ENCODE assay signal across 2 cellular contexts in the genomic region with DNA sequence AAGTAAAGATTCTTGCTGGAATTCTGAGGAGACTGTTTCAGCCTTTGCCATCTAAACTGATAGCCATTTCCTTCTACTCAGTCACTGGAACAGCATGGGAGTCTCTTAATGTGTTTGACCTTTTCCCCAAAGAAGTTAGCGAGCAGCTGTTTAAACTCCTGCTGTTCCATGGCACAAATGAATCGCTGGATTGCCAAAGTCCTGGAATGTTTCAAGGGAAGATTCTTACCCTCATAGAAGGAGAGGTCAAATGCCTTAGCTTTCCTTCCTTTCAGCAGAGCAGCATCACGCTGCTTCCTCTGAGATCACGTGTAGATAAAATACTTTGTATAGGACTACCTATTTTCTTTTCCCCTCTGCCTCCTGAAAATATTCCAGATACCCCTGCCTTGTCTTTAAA.
TF ChIP-seq lines count a peak whose summit lies in the region.

No MANE protein-coding gene starts in this region.

TF ChIP-seq in liver, 16 proteins besides CTCF, POLR2A, EP300 and RAD21:
- TF ChIP-seq, protein P1, sequence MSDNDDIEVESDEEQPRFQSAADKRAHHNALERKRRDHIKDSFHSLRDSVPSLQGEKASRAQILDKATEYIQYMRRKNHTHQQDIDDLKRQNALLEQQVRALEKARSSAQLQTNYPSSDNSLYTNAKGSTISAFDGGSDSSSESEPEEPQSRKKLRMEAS (IDR thresholded peaks at IDR 0.05), result no peak
- TF ChIP-seq NR2F2 (IDR thresholded peaks at IDR 0.05) (peak; percentile 96), RXRA (IDR thresholded peaks at IDR 0.05) (peak; percentile 25 to 37), ATF3 (IDR thresholded peaks at IDR 0.05) (no peak), HNF4A (conservative IDR thresholded peaks at IDR 0.05) (no peak), GABPA (IDR thresholded peaks at IDR 0.05 in 1 of 2, conservative IDR thresholded peaks at IDR 0.05 in 1 of 2) (no peak), SP1 (IDR thresholded peaks at IDR 0.05) (peak; percentile 49)
- TF ChIP-seq, protein P2, sequence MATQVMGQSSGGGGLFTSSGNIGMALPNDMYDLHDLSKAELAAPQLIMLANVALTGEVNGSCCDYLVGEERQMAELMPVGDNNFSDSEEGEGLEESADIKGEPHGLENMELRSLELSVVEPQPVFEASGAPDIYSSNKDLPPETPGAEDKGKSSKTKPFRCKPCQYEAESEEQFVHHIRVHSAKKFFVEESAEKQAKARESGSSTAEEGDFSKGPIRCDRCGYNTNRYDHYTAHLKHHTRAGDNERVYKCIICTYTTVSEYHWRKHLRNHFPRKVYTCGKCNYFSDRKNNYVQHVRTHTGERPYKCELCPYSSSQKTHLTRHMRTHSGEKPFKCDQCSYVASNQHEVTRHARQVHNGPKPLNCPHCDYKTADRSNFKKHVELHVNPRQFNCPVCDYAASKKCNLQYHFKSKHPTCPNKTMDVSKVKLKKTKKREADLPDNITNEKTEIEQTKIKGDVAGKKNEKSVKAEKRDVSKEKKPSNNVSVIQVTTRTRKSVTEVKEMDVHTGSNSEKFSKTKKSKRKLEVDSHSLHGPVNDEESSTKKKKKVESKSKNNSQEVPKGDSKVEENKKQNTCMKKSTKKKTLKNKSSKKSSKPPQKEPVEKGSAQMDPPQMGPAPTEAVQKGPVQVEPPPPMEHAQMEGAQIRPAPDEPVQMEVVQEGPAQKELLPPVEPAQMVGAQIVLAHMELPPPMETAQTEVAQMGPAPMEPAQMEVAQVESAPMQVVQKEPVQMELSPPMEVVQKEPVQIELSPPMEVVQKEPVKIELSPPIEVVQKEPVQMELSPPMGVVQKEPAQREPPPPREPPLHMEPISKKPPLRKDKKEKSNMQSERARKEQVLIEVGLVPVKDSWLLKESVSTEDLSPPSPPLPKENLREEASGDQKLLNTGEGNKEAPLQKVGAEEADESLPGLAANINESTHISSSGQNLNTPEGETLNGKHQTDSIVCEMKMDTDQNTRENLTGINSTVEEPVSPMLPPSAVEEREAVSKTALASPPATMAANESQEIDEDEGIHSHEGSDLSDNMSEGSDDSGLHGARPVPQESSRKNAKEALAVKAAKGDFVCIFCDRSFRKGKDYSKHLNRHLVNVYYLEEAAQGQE (IDR thresholded peaks at IDR 0.05), result no peak
- TF ChIP-seq, protein P3, sequence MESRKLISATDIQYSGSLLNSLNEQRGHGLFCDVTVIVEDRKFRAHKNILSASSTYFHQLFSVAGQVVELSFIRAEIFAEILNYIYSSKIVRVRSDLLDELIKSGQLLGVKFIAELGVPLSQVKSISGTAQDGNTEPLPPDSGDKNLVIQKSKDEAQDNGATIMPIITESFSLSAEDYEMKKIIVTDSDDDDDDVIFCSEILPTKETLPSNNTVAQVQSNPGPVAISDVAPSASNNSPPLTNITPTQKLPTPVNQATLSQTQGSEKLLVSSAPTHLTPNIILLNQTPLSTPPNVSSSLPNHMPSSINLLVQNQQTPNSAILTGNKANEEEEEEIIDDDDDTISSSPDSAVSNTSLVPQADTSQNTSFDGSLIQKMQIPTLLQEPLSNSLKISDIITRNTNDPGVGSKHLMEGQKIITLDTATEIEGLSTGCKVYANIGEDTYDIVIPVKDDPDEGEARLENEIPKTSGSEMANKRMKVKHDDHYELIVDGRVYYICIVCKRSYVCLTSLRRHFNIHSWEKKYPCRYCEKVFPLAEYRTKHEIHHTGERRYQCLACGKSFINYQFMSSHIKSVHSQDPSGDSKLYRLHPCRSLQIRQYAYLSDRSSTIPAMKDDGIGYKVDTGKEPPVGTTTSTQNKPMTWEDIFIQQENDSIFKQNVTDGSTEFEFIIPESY (IDR thresholded peaks at IDR 0.05), result no peak
TF ChIP-seq in liver: peak in this region for 3.

TF ChIP-seq in HepG2, 621 proteins besides CTCF, POLR2A, EP300 and RAD21:
- TF ChIP-seq, protein P4, sequence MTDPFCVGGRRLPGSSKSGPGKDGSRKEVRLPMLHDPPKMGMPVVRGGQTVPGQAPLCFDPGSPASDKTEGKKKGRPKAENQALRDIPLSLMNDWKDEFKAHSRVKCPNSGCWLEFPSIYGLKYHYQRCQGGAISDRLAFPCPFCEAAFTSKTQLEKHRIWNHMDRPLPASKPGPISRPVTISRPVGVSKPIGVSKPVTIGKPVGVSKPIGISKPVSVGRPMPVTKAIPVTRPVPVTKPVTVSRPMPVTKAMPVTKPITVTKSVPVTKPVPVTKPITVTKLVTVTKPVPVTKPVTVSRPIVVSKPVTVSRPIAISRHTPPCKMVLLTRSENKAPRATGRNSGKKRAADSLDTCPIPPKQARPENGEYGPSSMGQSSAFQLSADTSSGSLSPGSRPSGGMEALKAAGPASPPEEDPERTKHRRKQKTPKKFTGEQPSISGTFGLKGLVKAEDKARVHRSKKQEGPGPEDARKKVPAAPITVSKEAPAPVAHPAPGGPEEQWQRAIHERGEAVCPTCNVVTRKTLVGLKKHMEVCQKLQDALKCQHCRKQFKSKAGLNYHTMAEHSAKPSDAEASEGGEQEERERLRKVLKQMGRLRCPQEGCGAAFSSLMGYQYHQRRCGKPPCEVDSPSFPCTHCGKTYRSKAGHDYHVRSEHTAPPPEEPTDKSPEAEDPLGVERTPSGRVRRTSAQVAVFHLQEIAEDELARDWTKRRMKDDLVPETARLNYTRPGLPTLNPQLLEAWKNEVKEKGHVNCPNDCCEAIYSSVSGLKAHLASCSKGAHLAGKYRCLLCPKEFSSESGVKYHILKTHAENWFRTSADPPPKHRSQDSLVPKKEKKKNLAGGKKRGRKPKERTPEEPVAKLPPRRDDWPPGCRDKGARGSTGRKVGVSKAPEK (CRISPR knock-in tag; IDR thresholded peaks at IDR 0.05; ENCODE audit: borderline replicate concordance), result no peak
- TF ChIP-seq RFX5 (IDR thresholded peaks at IDR 0.05; ENCODE audit: low read depth, low read length), result no peak
- no peak for TF ChIP-seq TBL1XR1 (IDR thresholded peaks at IDR 0.05; ENCODE audit: borderline replicate concordance, low read length, partially characterized antibody)
- no peak for TF ChIP-seq FOXK1 (CRISPR knock-in tag; IDR thresholded peaks at IDR 0.05; ENCODE audit: borderline replicate concordance, low read depth)
- no peak for TF ChIP-seq ARNTL (CRISPR knock-in tag; IDR thresholded peaks at IDR 0.05)
- no peak for TF ChIP-seq ZNF720 (CRISPR knock-in tag; IDR thresholded peaks at IDR 0.05)
- TF ChIP-seq RARA (CRISPR knock-in tag; IDR thresholded peaks at IDR 0.05), result no peak
- no peak for TF ChIP-seq NPAS2 (CRISPR knock-in tag; IDR thresholded peaks at IDR 0.05; ENCODE audit: borderline replicate concordance)
- no peak for TF ChIP-seq IKZF1 (IDR thresholded peaks at IDR 0.05)
- no peak for TF ChIP-seq ZFP82 (CRISPR knock-in tag; IDR thresholded peaks at IDR 0.05; ENCODE audit: borderline replicate concordance)
